ENCODE assay signal across 20 cellular contexts in the genomic region with DNA sequence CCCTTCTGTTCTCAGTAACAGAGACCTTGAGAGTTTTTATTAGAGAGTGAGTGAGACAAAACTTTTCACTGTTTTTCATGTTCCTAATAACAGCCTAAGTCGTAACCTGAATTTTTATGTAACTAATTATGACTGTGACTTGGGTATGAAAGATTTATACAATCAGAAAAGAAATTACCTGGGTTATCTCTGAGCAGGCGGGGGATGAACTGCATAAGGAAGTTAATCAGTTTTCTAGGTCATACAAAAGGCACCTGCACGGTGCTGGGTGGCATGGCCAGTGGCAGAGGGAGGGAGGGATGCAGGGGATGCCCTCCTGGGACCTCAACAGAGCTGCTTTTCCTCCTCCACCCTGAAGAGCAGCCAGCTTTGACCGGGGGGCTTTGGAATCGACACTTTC.
A peak's percentile ranks its signal among the peaks of the same experiment; 100 is the strongest.
DNase-seq lines count a peak whose midpoint lies in the region; ATAC-seq lines count a peak whose summit lies in the region.
"Had no signal": no experiment of that assay in that cellular context is flagged by ENCODE, and none has a peak within 500 bp of the region (broad histone marks: within the 10 kb centered on the region; RNA-seq: fewer than 3 reads in every experiment).

No MANE protein-coding gene starts in this region.

- H4K20me1 ChIP-seq in BLaER1 treated with 17β-estradiol and CSF1 and Interleukin-3, amounts not matched to agents 10 nM and 100 nM, result no peaks in the 10 kb centered on the region

- H3K9me3 ChIP-seq in BLaER1 treated with 17β-estradiol and CSF1 and Interleukin-3, amounts not matched to agents 10 nM and 100 nM (replicated peaks in 1 of 11), result no peaks in the 10 kb centered on the region
- H3K9me3 ChIP-seq: BE2C had no signal

- H3K4me1 ChIP-seq in BLaER1 treated with 17β-estradiol and CSF1 and Interleukin-3, amounts not matched to agents 10 nM and 100 nM, result peaks cover 2 to 51% (median 39%) of the 10 kb centered on the region in 10 experiments
- H3K4me1 ChIP-seq: BE2C had no signal

- H3K27me3 ChIP-seq in BLaER1 treated with 17β-estradiol and CSF1 and Interleukin-3, amounts not matched to agents 10 nM and 100 nM, result no peaks in the 10 kb centered on the region
- H3K27me3 ChIP-seq: BE2C had no signal

- no peak overlapping the region for H3K9ac ChIP-seq in BLaER1 treated with 17β-estradiol and CSF1 and Interleukin-3, amounts not matched to agents 10 nM and 100 nM

- H3K36me3 ChIP-seq in BLaER1 treated with 17β-estradiol and CSF1 and Interleukin-3, amounts not matched to agents 10 nM and 100 nM, result no peaks in the 10 kb centered on the region
- H3K36me3 ChIP-seq: BE2C had no signal

- peak overlapping the region in 8 of 11 experiments; percentile 3 to 68 (median 50); a peak in 14 of 22 replicates for H3K4me2 ChIP-seq in BLaER1 treated with 17β-estradiol and CSF1 and Interleukin-3, amounts not matched to agents 10 nM and 100 nM

- H3K27ac ChIP-seq in BLaER1 treated with 17β-estradiol and CSF1 and Interleukin-3, amounts not matched to agents 10 nM and 100 nM, result no peak overlapping the region
- H3K27ac ChIP-seq in caudate nucleus (ENCODE audit: low read depth, low read length), result peak overlapping the region; percentile 52

- DNase-seq in caudate nucleus (lab: John Stamatoyannopoulos, UW), result peak in 15 of 61 donors; percentile 3 to 60 (median 21)
- DNase-seq in SW480 (ENCODE audit: low spot score), result no peak
- DNase-seq in NK-92 (lab: John Stamatoyannopoulos, UW; ENCODE audit: unreplicated experiment), result no peak
- DNase-seq: 8988T; ACHN; BE2C; C1 segment of cervical spinal cord; CD4-positive, alpha-beta memory T cell; CD4-positive, CD25-positive, alpha-beta regulatory T cell; CD8-positive, alpha-beta memory T cell; COR-L47; DMS 273 treated with DMSO at 0.1 percent for 48 hours; DMS153; DMS53; DND-41; EL; GDM1 had no signal

- no peak for ATAC-seq in GM19351 (IDR thresholded peaks at IDR 0.05; ENCODE audit: unreplicated experiment)
- ATAC-seq: GM12878 had no signal

- no peak overlapping the region for H3K4me3 ChIP-seq in BLaER1 treated with 17β-estradiol and CSF1 and Interleukin-3, amounts not matched to agents 10 nM and 100 nM
- H3K4me3 ChIP-seq: GM12878 had no signal
